Comparison of ENCODE assay signal across 9 cellular contexts in the genomic region with DNA sequence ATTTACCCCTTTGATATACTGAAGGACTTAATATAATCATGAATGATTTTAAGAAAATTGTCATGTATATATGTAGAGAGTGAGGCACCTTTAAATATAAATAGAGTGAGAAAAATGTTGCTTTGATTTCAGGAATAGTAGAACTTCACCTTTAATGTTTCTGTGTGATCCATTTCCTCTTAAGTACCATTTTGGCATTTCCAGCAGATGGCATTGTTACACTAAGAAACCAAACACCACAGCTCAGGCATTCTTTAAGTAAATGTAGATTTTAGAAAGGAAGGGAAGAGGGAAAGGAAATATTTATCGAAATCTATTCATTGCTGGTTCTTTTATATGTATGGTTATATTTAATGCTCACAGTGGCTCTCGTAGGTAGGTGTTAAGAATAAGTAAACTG.
DNase-seq lines count a peak whose midpoint lies in the region; ATAC-seq and TF ChIP-seq lines count a peak whose summit lies in the region.
"Had no signal": no experiment of that assay in that cellular context is flagged by ENCODE, and none has a peak within 500 bp of the region (broad histone marks: within the 10 kb centered on the region; RNA-seq: fewer than 3 reads in every experiment).

No MANE protein-coding gene starts in this region.

- no peaks in the 10 kb centered on the region for H3K36me3 ChIP-seq in DOHH2 (ENCODE audit: control insufficient read depth, low read length)
- no peaks in the 10 kb centered on the region for H3K36me3 ChIP-seq in ovary

- H3K9me2 ChIP-seq in DOHH2 (replicated peaks; ENCODE audit: control insufficient read depth, low read length): no peaks in the 10 kb centered on the region

- no peak overlapping the region for H3K4me3 Mint-ChIP-seq in T-cell
- H3K4me3 Mint-ChIP-seq: dendritic cell treated with granulocyte-macrophage colony-stimulating factor and Interleukin-4, amounts not matched to agents 40 ng/mL and 50 ng/mL, for 4 days had no signal

- H3K4me1 Mint-ChIP-seq in T-cell: no peaks in the 10 kb centered on the region

- POLR2A ChIA-PET in T-cell (lab: Charles Lee): no interaction called here

- peaks cover 0 to 4% (median 0%) of the 10 kb centered on the region in 3 donors for H3K9me3 Mint-ChIP-seq in T-cell
- H3K9me3 Mint-ChIP-seq: dendritic cell treated with granulocyte-macrophage colony-stimulating factor and Interleukin-4, amounts not matched to agents 40 ng/mL and 50 ng/mL, for 4 days had no signal

- H3K9me3 ChIP-seq in DOHH2 (ENCODE audit: control insufficient read depth, insufficient read depth, low read length) (no peaks in the 10 kb centered on the region), ovary (no peaks in the 10 kb centered on the region)

- TF ChIP-seq CTCF in DOHH2 (IDR thresholded peaks at IDR 0.05; ENCODE audit: low read depth, low read length, poor library complexity, severe bottlenecking) (peak; percentile 61), ovary (IDR thresholded peaks at IDR 0.05) (no peak)

- peak; percentile 44 for DNase-seq in NAMALWA (ENCODE audit: low spot score)
- DNase-seq in RPMI7951 (ENCODE audit: low read depth): peak; percentile 24
- peak; percentile 25 for DNase-seq in iPS DF 4.7 (ENCODE audit: extremely low read depth, low spot score)
- DNase-seq in T-cell: no peak
- DNase-seq in ovary: no peak
- DNase-seq in central memory CD4-positive, alpha-beta T cell: no peak

- H3K4me2 ChIP-seq in DOHH2 (ENCODE audit: low read length): peak overlapping the region; percentile 7; the same call in 1 of the 2 replicates

- H3K4me1 ChIP-seq in DOHH2 (ENCODE audit: control insufficient read depth, low read length): no peaks in the 10 kb centered on the region
- H3K4me1 ChIP-seq in ovary (ENCODE audit: insufficient read depth): no peaks in the 10 kb centered on the region

- no peaks in the 10 kb centered on the region for H3K36me3 Mint-ChIP-seq in T-cell

- H3K79me2 ChIP-seq in DOHH2 (ENCODE audit: control insufficient read depth, low read length): no peaks in the 10 kb centered on the region

- intact Hi-C loops in ovary (cut with DNase I): no loop called here

- CTCF ChIA-PET in T-cell (lab: Charles Lee): interaction anchor here in 1 of 2 donors (0.7 kb wide), 1 partner anchor 406 kb away, joined by 3 read pairs; no protein-coding TSS in a partner anchor

- no peak overlapping the region for H3K27ac Mint-ChIP-seq in T-cell
- H3K27ac Mint-ChIP-seq: dendritic cell treated with granulocyte-macrophage colony-stimulating factor and Interleukin-4, amounts not matched to agents 40 ng/mL and 50 ng/mL, for 4 days had no signal

- H3K27me3 ChIP-seq in DOHH2 (ENCODE audit: control insufficient read depth, low read length) (no peaks in the 10 kb centered on the region; the same call in 1 of the 2 replicates), ovary (no peaks in the 10 kb centered on the region)

- H4K20me1 ChIP-seq in DOHH2 (ENCODE audit: control insufficient read depth, insufficient read depth, low read depth, low read length): no peaks in the 10 kb centered on the region

- no peak for TF ChIP-seq POLR2A in ovary (IDR thresholded peaks at IDR 0.05)

- H3K4me3 ChIP-seq in DOHH2 (ENCODE audit: low read length) (no peak overlapping the region), ovary (no peak overlapping the region)

- H3F3A ChIP-seq in DOHH2 (ENCODE audit: control insufficient read depth, insufficient read depth): no peaks in the 10 kb centered on the region

- H3K27me3 Mint-ChIP-seq in T-cell: no peaks in the 10 kb centered on the region
- H3K27me3 Mint-ChIP-seq: dendritic cell treated with granulocyte-macrophage colony-stimulating factor and Interleukin-4, amounts not matched to agents 40 ng/mL and 50 ng/mL, for 4 days had no signal

- TF ChIP-seq EP300 in ovary (IDR thresholded peaks at IDR 0.05): no peak

- no peak overlapping the region for H3K27ac ChIP-seq in DOHH2 (ENCODE audit: low read depth, low read length)
- no peak overlapping the region for H3K27ac ChIP-seq in ovary

- ATAC-seq in T-cell (replicated peaks in 1 of 4) (no peak), HG03439 (IDR thresholded peaks at IDR 0.05; ENCODE audit: unreplicated experiment) (no peak)

- WGBS in ovary, 3 donors: 18 to 29% (median 18%) methylated on average over 2 of the region's 2 CpGs

Comparison
In these comparisons a context has a peak if more than half of its experiments do, and no peak if none do; other contexts are left out.
1. DNase-seq: peak in NAMALWA (single experiment), RPMI7951 (single experiment) and iPS DF 4.7 (single experiment); none in T-cell (0 of 34), ovary (0 of 5) and central memory CD4-positive, alpha-beta T cell (single experiment).